16 cellular contexts compared by ENCODE assay signal in genomic region chr13:44416297-44416696, GRCh38. TPM values are rescaled to one million over a fixed set of nuclear protein-coding genes. Genes with fewer than 3 reads are reported as not detected.
DNase-seq lines count a peak whose midpoint lies in the region; ATAC-seq lines count a peak whose summit lies in the region.
"Had no signal": no experiment of that assay in that cellular context is flagged by ENCODE, and none has a peak within 500 bp of the region (broad histone marks: within the 10 kb centered on the region; RNA-seq: fewer than 3 reads in every experiment).

No MANE protein-coding gene starts in this region.

- H3K4me3 Mint-ChIP-seq in naive B cell = peak overlapping the region in 2 of 8 donors; percentile 23 to 36
- peak overlapping the region in 1 of 10 donors; percentile 74 for H3K4me3 Mint-ChIP-seq in naive thymus-derived CD8-positive, alpha-beta T cell
- H3K4me3 Mint-ChIP-seq: memory B cell had no signal

- peaks cover 0 to 4% (median 0%) of the 10 kb centered on the region in 7 donors for H3K9me3 Mint-ChIP-seq in naive B cell
- no peaks in the 10 kb centered on the region for H3K9me3 Mint-ChIP-seq in naive thymus-derived CD8-positive, alpha-beta T cell
- H3K9me3 Mint-ChIP-seq: memory B cell had no signal

- H3K27me3 Mint-ChIP-seq in naive B cell = peaks cover 0 to 15% (median 6%) of the 10 kb centered on the region in 3 donors
- peaks cover 0 to 6% (median 0%) of the 10 kb centered on the region in 5 donors for H3K27me3 Mint-ChIP-seq in naive thymus-derived CD8-positive, alpha-beta T cell

- H3K4me1 Mint-ChIP-seq in naive B cell = peaks cover 9 to 26% (median 21%) of the 10 kb centered on the region in 3 donors
- H3K4me1 Mint-ChIP-seq in naive thymus-derived CD8-positive, alpha-beta T cell = peaks cover 3 to 14% (median 7%) of the 10 kb centered on the region in 4 donors

- peak; percentile 61 to 74 for ATAC-seq in naive B cell (ENCODE audit: low read depth in 2 of 2)
- ATAC-seq in naive thymus-derived CD8-positive, alpha-beta T cell = no peak
- ATAC-seq in HG02623 (IDR thresholded peaks at IDR 0.05; ENCODE audit: unreplicated experiment) = no peak

- POLR2A ChIA-PET in naive thymus-derived CD8-positive, alpha-beta T cell (lab: Charles Lee) = interaction anchor here (0.6 kb wide), 1 partner anchor 36 kb away, joined by 5 read pairs; no protein-coding TSS in a partner anchor

- peak; percentile 17 for DNase-seq in CD1c-positive myeloid dendritic cell (ENCODE audit: extremely low spot score)
- peak; percentile 98 to 99 for DNase-seq in Kasumi-1 (lab: John Stamatoyannopoulos, UW)
- DNase-seq in UCSD-AML1 (lab: John Stamatoyannopoulos, UW; ENCODE audit: unreplicated experiment) = peak; percentile 70
- DNase-seq in naive B cell = no peak
- DNase-seq in NCI-H510A treated with DMSO at 0.1 percent for 48 hours (lab: John Stamatoyannopoulos, UW) = no peak
- DNase-seq in GM03348 (ENCODE audit: low spot score) = no peak
- no peak for DNase-seq in naive thymus-derived CD8-positive, alpha-beta T cell
- DNase-seq: activated CD4-positive, alpha-beta T cell treated with anti-CD3 and anti-CD28 coated beads for 1 hour; head of caudate nucleus; NCI-H1436; NCI-H2171 treated with DMSO at 0.1 percent for 48 hours; stimulated activated CD4-positive, alpha-beta T cell treated with anti-CD3 and anti-CD28 coated beads, Interleukin-15, amount 100 ng/mL, for 24 hours; stomach had no signal

- H3K27ac Mint-ChIP-seq in naive B cell = peak overlapping the region in 1 of 6 donors; percentile 87
- peak overlapping the region in 2 of 10 donors; percentile 12 to 45 for H3K27ac Mint-ChIP-seq in naive thymus-derived CD8-positive, alpha-beta T cell
- H3K27ac Mint-ChIP-seq: memory B cell had no signal

- no peaks in the 10 kb centered on the region for H3K36me3 Mint-ChIP-seq in naive B cell
- H3K36me3 Mint-ChIP-seq in naive thymus-derived CD8-positive, alpha-beta T cell = no peaks in the 10 kb centered on the region
- H3K36me3 Mint-ChIP-seq: memory B cell had no signal

RNA-seq across cellular contexts. Expression of gene SERP2, which starts 42.7 kb away (rescaled TPM):
- polyA plus RNA-seq in naive B cell (ENCODE audit: low read depth in 6 of 6) = under 1 TPM in 1 of 6 donors, not detected in 5; 0.52 TPM
- total RNA-seq in naive thymus-derived CD8-positive, alpha-beta T cell = not detected
- polyA plus RNA-seq in naive thymus-derived CD8-positive, alpha-beta T cell = under 1 TPM in 2 of 3 donors, not detected in 1; 0.34 to 0.49 TPM
- total RNA-seq: G401 had no signal

Comparison
In these comparisons a context has a peak if more than half of its experiments do, and no peak if none do; other contexts are left out.
1. DNase-seq: peak in CD1c-positive myeloid dendritic cell (single experiment), Kasumi-1 (2 of 2) and UCSD-AML1 (single experiment); none in naive B cell (single experiment), NCI-H510A treated with DMSO at 0.1 percent for 48 hours (single experiment), GM03348 (single experiment) and naive thymus-derived CD8-positive, alpha-beta T cell (0 of 10).
2. ATAC-seq: peak in naive B cell (2 of 2); none in naive thymus-derived CD8-positive, alpha-beta T cell (0 of 2) and HG02623 (single experiment).